ENCODE assay signal across 8 cellular contexts in the genomic region with DNA sequence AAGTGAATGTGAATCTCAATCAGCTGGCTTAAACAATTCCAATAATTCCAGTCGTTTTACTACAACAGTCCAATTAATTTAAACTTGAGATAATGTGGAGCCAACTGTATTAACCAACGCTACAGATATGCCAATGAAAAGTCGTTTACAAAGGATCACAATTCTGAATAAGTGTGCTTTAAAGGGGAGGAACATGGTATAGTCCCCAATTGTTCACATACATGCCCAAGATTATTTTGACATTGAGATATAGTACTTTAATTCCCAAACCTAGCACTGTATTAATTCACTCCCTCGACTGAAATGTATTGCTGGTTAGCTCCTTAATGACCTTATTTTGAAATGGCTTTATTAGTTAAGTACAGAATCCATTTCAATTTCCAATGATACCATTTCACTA. TPM values are rescaled to one million over a fixed set of nuclear protein-coding genes. Genes with fewer than 3 reads are reported as not detected.
DNase-seq lines count a peak whose midpoint lies in the region; ATAC-seq and TF ChIP-seq lines count a peak whose summit lies in the region.

No MANE protein-coding gene starts in this region.

- H3K36me3 ChIP-seq in RWPE2 (ENCODE audit: low read depth) (peaks cover 38% of the 10 kb centered on the region), esophagus squamous epithelium (no peaks in the 10 kb centered on the region), prostate gland (no peaks in the 10 kb centered on the region)

- H3K27me3 ChIP-seq in RWPE2 (ENCODE audit: insufficient read depth, poor library complexity, severe bottlenecking) (no peaks in the 10 kb centered on the region), esophagus squamous epithelium (no peaks in the 10 kb centered on the region), prostate gland (replicated peaks; ENCODE audit: insufficient read depth) (no peaks in the 10 kb centered on the region)

- no peak for ATAC-seq in RWPE2 (ENCODE audit: low read depth)
- ATAC-seq in omental fat pad (ENCODE audit: low FRiP score), result no peak

- 1 to 4% methylated on average over 4 of the region's 4 CpGs for WGBS in esophagus squamous epithelium, 2 donors
- 2% methylated on average over 4 of the region's 4 CpGs for WGBS in prostate gland

- TF ChIP-seq CTCF in RWPE2 (IDR thresholded peaks at IDR 0.05; ENCODE audit: poor library complexity, severe bottlenecking) (no peak), esophagus squamous epithelium (IDR thresholded peaks at IDR 0.05) (no peak), prostate gland (IDR thresholded peaks at IDR 0.05) (no peak), omental fat pad (IDR thresholded peaks at IDR 0.05) (no peak)

- no peak for DNase-seq in RWPE2 (ENCODE audit: low spot score)
- DNase-seq in esophagus squamous epithelium (lab: John Stamatoyannopoulos, UW), result no peak
- DNase-seq in prostate gland (ENCODE audit: low spot score), result no peak
- no peak for DNase-seq in NCI-H1694 (lab: John Stamatoyannopoulos, UW)
- DNase-seq in NCI-H345 (lab: John Stamatoyannopoulos, UW), result no peak
- DNase-seq in SHP77 treated with DMSO at 0.1 percent for 48 hours (lab: John Stamatoyannopoulos, UW), result no peak
- no peak for DNase-seq in omental fat pad (ENCODE audit: low spot score)

- H3K9me3 ChIP-seq in RWPE2 (ENCODE audit: severe bottlenecking), result no peaks in the 10 kb centered on the region
- no peaks in the 10 kb centered on the region for H3K9me3 ChIP-seq in esophagus squamous epithelium
- no peaks in the 10 kb centered on the region for H3K9me3 ChIP-seq in prostate gland

- TF ChIP-seq POLR2A in esophagus squamous epithelium (IDR thresholded peaks at IDR 0.05), result no peak
- no peak for TF ChIP-seq POLR2A in prostate gland (IDR thresholded peaks at IDR 0.05)

- intact Hi-C loops in esophagus squamous epithelium (cut with DNase I), result no loop called here
- intact Hi-C loops in prostate gland (cut with DNase I), result no loop called here

- H3K4me3 ChIP-seq in GM08714 (ENCODE audit: low read length) (peak overlapping the region; percentile 99; the same call in 1 of the 2 replicates), RWPE2 (ENCODE audit: severe bottlenecking) (peak overlapping the region; percentile 85), esophagus squamous epithelium (peak overlapping the region; percentile 76 to 93 (median 89)), prostate gland (peak overlapping the region; percentile 95 to 99)

- peak overlapping the region; percentile 92 for H3K27ac ChIP-seq in RWPE2 (ENCODE audit: poor library complexity, severe bottlenecking)
- H3K27ac ChIP-seq in esophagus squamous epithelium, result peak overlapping the region; percentile 74 to 99 (median 96)
- H3K27ac ChIP-seq in prostate gland, result peak overlapping the region; percentile 25 to 95

- H3K4me1 ChIP-seq in RWPE2 (ENCODE audit: insufficient read depth, poor library complexity, severe bottlenecking) (peaks cover 21% of the 10 kb centered on the region), esophagus squamous epithelium (peaks cover 18 to 61% (median 28%) of the 10 kb centered on the region in 3 donors), prostate gland (replicated peaks) (no peaks in the 10 kb centered on the region)

RNA-seq across cellular contexts. Expression of a gene that starts 2.5 kb away (rescaled TPM):
- 10 to 100 TPM; 13.8 to 36.7 (median 25.4) TPM for total RNA-seq in esophagus squamous epithelium
- 10 to 100 TPM; 28.4 to 44.1 TPM for total RNA-seq in prostate gland
- total RNA-seq in omental fat pad, result 10 to 100 TPM; 22.9 to 41.6 (median 34.6) TPM
